ENCODE assay signal across 9 cellular contexts in genomic region chr4:15400911-15401671, GRCh38. TPM values are rescaled to one million over a fixed set of nuclear protein-coding genes. Genes with fewer than 3 reads are reported as not detected.
A peak's percentile ranks its signal among the peaks of the same experiment; 100 is the strongest.
DNase-seq lines count a peak whose midpoint lies in the region; ATAC-seq and TF ChIP-seq lines count a peak whose summit lies in the region.
"Had no signal": no experiment of that assay in that cellular context is flagged by ENCODE, and none has a peak within 500 bp of the region (broad histone marks: within the 10 kb centered on the region; RNA-seq: fewer than 3 reads in every experiment).

No MANE protein-coding gene starts in this region.

- H3K4me3 Mint-ChIP-seq in dendritic cell treated with granulocyte-macrophage colony-stimulating factor and Interleukin-4, amounts not matched to agents 40 ng/mL and 50 ng/mL, for 4 days: peak overlapping the region; percentile 6
- peak overlapping the region; percentile 69 to 92 (median 80) for H3K4me3 Mint-ChIP-seq in naive thymus-derived CD4-positive, alpha-beta T cell

- no peaks in the 10 kb centered on the region for H3K36me3 ChIP-seq in RWPE2 (ENCODE audit: low read depth)
- no peaks in the 10 kb centered on the region for H3K36me3 ChIP-seq in naive thymus-derived CD4-positive, alpha-beta T cell (ENCODE audit: control insufficient read depth in 2 of 3, insufficient read depth in 3 of 3, low read length in 3 of 3)
- H3K36me3 ChIP-seq in aorta (ENCODE audit: control insufficient read depth in 1 of 2, insufficient read depth in 2 of 2, low read length in 1 of 2): no peaks in the 10 kb centered on the region

- POLR2A ChIA-PET in naive thymus-derived CD4-positive, alpha-beta T cell (lab: Charles Lee): interaction anchor here (0.7 to 1.9 kb wide), 6 partner anchors 9 to 572 kb away, joined by 3 to 6 read pairs (median 4); no protein-coding TSS in a partner anchor

- H3K4me1 Mint-ChIP-seq in dendritic cell treated with granulocyte-macrophage colony-stimulating factor and Interleukin-4, amounts not matched to agents 40 ng/mL and 50 ng/mL, for 4 days (ENCODE audit: low read depth): peaks cover 64% of the 10 kb centered on the region
- peaks cover 17 to 76% (median 70%) of the 10 kb centered on the region in 7 donors for H3K4me1 Mint-ChIP-seq in naive thymus-derived CD4-positive, alpha-beta T cell

- peak overlapping the region; percentile 74 for H3K27ac ChIP-seq in RWPE2 (ENCODE audit: poor library complexity, severe bottlenecking)
- peak overlapping the region; percentile 56 for H3K27ac ChIP-seq in naive thymus-derived CD4-positive, alpha-beta T cell (ENCODE audit: low read depth, low read length)
- peak overlapping the region; percentile 98 to 99 for H3K27ac ChIP-seq in aorta (ENCODE audit: low read depth in 1 of 2, low read length in 2 of 2)

- H3K36me3 Mint-ChIP-seq in dendritic cell treated with granulocyte-macrophage colony-stimulating factor and Interleukin-4, amounts not matched to agents 40 ng/mL and 50 ng/mL, for 4 days (ENCODE audit: low read depth): no peaks in the 10 kb centered on the region
- no peaks in the 10 kb centered on the region for H3K36me3 Mint-ChIP-seq in naive thymus-derived CD4-positive, alpha-beta T cell

- WGBS in aorta, 2 donors: 14 to 15% methylated on average over 9 of the region's 9 CpGs

- H3K9me3 ChIP-seq in RWPE2 (ENCODE audit: severe bottlenecking) (no peaks in the 10 kb centered on the region), aorta (ENCODE audit: control insufficient read depth, low read length) (peaks cover 3% of the 10 kb centered on the region)
- H3K9me3 ChIP-seq in naive thymus-derived CD4-positive, alpha-beta T cell (ENCODE audit: control insufficient read depth in 2 of 3, low read length in 3 of 3): no peaks in the 10 kb centered on the region

- no peaks in the 10 kb centered on the region for H3K27me3 Mint-ChIP-seq in dendritic cell treated with granulocyte-macrophage colony-stimulating factor and Interleukin-4, amounts not matched to agents 40 ng/mL and 50 ng/mL, for 4 days
- peaks cover 0 to 6% (median 0%) of the 10 kb centered on the region in 5 donors for H3K27me3 Mint-ChIP-seq in naive thymus-derived CD4-positive, alpha-beta T cell

- H3K27me3 ChIP-seq in RWPE2 (ENCODE audit: insufficient read depth, poor library complexity, severe bottlenecking) (no peaks in the 10 kb centered on the region), aorta (ENCODE audit: control insufficient read depth in 1 of 2, insufficient read depth in 2 of 2, low read length in 1 of 2) (no peaks in the 10 kb centered on the region)
- H3K27me3 ChIP-seq in naive thymus-derived CD4-positive, alpha-beta T cell (ENCODE audit: control insufficient read depth in 2 of 2, insufficient read depth in 2 of 2, low read length in 2 of 2): no peaks in the 10 kb centered on the region

- CTCF ChIA-PET in naive thymus-derived CD4-positive, alpha-beta T cell (lab: Charles Lee): interaction anchor here (1.0 to 1.3 kb wide), 2 partner anchors 168 to 169 kb away, joined by 4 to 7 read pairs; no protein-coding TSS in a partner anchor

- intact Hi-C loops in dendritic cell treated with granulocyte-macrophage colony-stimulating factor and Interleukin-4, amounts not matched to agents 40 ng/mL and 50 ng/mL, for 4 days (cut with micrococcal nuclease): loop anchor here (5.0 kb wide), 1 partner anchor 56 kb away; no protein-coding TSS in a partner anchor
- intact Hi-C loops in naive thymus-derived CD4-positive, alpha-beta T cell (cut with micrococcal nuclease): loop anchor here (1.0 to 10.0 kb wide), 6 partner anchors 9 to 824 kb away; partner anchors contain the start of gene TAPT1 (in 1 of the 2)
- intact Hi-C loops in aorta (cut with DNase I): loop anchor here in 1 of 2 donors (5.0 kb wide), 1 partner anchor 56 kb away; no protein-coding TSS in a partner anchor

- H3K4me1 ChIP-seq in RWPE2 (ENCODE audit: insufficient read depth, poor library complexity, severe bottlenecking) (peaks cover 46% of the 10 kb centered on the region), aorta (ENCODE audit: control insufficient read depth in 1 of 2, insufficient read depth in 2 of 2, low read length in 2 of 2) (peaks cover 25 to 33% of the 10 kb centered on the region in 2 donors)
- peaks cover 7 to 34% of the 10 kb centered on the region in 2 donors for H3K4me1 ChIP-seq in naive thymus-derived CD4-positive, alpha-beta T cell (ENCODE audit: control insufficient read depth in 2 of 2, insufficient read depth in 2 of 2, low read length in 2 of 2)

- ATAC-seq in HG02852 (IDR thresholded peaks at IDR 0.05; ENCODE audit: unreplicated experiment) (peak; percentile 38), RWPE2 (ENCODE audit: low read depth) (peak; percentile 92), aorta (ENCODE audit: low FRiP score) (peak; percentile 79), GM19467 (IDR thresholded peaks at IDR 0.05; ENCODE audit: unreplicated experiment) (no peak), HG03280 (IDR thresholded peaks at IDR 0.05; ENCODE audit: unreplicated experiment) (no peak)
- ATAC-seq in naive thymus-derived CD4-positive, alpha-beta T cell: peak; percentile 77

- no peak overlapping the region for H3K4me3 ChIP-seq in RWPE2 (ENCODE audit: severe bottlenecking)
- H3K4me3 ChIP-seq in naive thymus-derived CD4-positive, alpha-beta T cell (ENCODE audit: low read length): peak overlapping the region; percentile 34
- H3K4me3 ChIP-seq in aorta (ENCODE audit: low read length in 2 of 2): no peak overlapping the region

- TF ChIP-seq CTCF in RWPE2 (IDR thresholded peaks at IDR 0.05; ENCODE audit: poor library complexity, severe bottlenecking): no peak

- H3K9me3 Mint-ChIP-seq in dendritic cell treated with granulocyte-macrophage colony-stimulating factor and Interleukin-4, amounts not matched to agents 40 ng/mL and 50 ng/mL, for 4 days: peaks cover 9% of the 10 kb centered on the region
- no peaks in the 10 kb centered on the region for H3K9me3 Mint-ChIP-seq in naive thymus-derived CD4-positive, alpha-beta T cell

- DNase-seq in ELR (ENCODE audit: low read depth): peak; percentile 57
- peak; percentile 80 for DNase-seq in RWPE2 (ENCODE audit: low spot score)
- DNase-seq in naive thymus-derived CD4-positive, alpha-beta T cell: peak in 7 of 9 donors; percentile 17 to 46 (median 34)
- peak; percentile 86 to 88 for DNase-seq in aorta

- peak overlapping the region; percentile 56 for H3K27ac Mint-ChIP-seq in dendritic cell treated with granulocyte-macrophage colony-stimulating factor and Interleukin-4, amounts not matched to agents 40 ng/mL and 50 ng/mL, for 4 days
- peak overlapping the region; percentile 63 to 95 (median 87) for H3K27ac Mint-ChIP-seq in naive thymus-derived CD4-positive, alpha-beta T cell

RNA-seq across cellular contexts. Expression of gene C1QTNF7, which starts 26.7 kb away (rescaled TPM):
- under 1 TPM in 1 of 5 experiments, not detected in 4; 0.27 TPM for total RNA-seq in naive thymus-derived CD4-positive, alpha-beta T cell
- not detected for polyA plus RNA-seq in naive thymus-derived CD4-positive, alpha-beta T cell
- total RNA-seq in aorta: 10 to 100 TPM; 12.5 to 15.5 TPM
- polyA plus RNA-seq in aorta: 10 to 100 TPM in 1 of 2 donors, 1 to 10 TPM in 1; 9.5 to 14.9 TPM
- total RNA-seq: kidney epithelial cell had no signal

Comparison
In these comparisons a context has a peak if more than half of its experiments do, and no peak if none do; other contexts are left out.
1. DNase-seq: peak in every context shown above with its lines; median percentile 87 in aorta; 80 in RWPE2; 57 in ELR; 34 in naive thymus-derived CD4-positive, alpha-beta T cell.
2. ATAC-seq: peak in HG02852 (single experiment), RWPE2 (single experiment), naive thymus-derived CD4-positive, alpha-beta T cell (single experiment) and aorta (single experiment); none in GM19467 (single experiment) and HG03280 (single experiment).
3. RNA of gene C1QTNF7, which starts 26.7 kb away (total RNA-seq): 12.5 to 15.5 TPM in aorta; 0.27 TPM in naive thymus-derived CD4-positive, alpha-beta T cell; every median in the first group is over 10 times any median in the second.
4. Peak in every context shown above with its lines, with median percentiles within 50 percentile points of each other: H3K27ac ChIP-seq.